ENCODE assay signal across 2 cellular contexts in genomic region chr17:45869676-45870341, GRCh38.
TF ChIP-seq lines count a peak whose summit lies in the region.

No MANE protein-coding gene starts in this region.

TF ChIP-seq in GM23338, 12 proteins besides CTCF, POLR2A, EP300 and RAD21:
- TF ChIP-seq REST (IDR thresholded peaks at IDR 0.05; ENCODE audit: unreplicated experiment): no peak
- TF ChIP-seq EZH2 (IDR thresholded peaks at IDR 0.05; ENCODE audit: low read depth, unreplicated experiment): no peak
- TF ChIP-seq POLR2AphosphoS5 (IDR thresholded peaks at IDR 0.05; ENCODE audit: low read depth): no peak
- no peak for TF ChIP-seq NANOG (IDR thresholded peaks at IDR 0.05; ENCODE audit: borderline replicate concordance)
- no peak for TF ChIP-seq ZNF114 (CRISPR knock-in tag; IDR thresholded peaks at IDR 0.05)
- no peak for TF ChIP-seq EZH2phosphoT487 (IDR thresholded peaks at IDR 0.05; ENCODE audit: unreplicated experiment)
- TF ChIP-seq ETS1 (IDR thresholded peaks at IDR 0.05): no peak
- TF ChIP-seq ZNF462 (CRISPR knock-in tag; IDR thresholded peaks at IDR 0.05): no peak
- TF ChIP-seq JUNB (IDR thresholded peaks at IDR 0.05; ENCODE audit: unreplicated experiment): no peak
- TF ChIP-seq STAT1 (IDR thresholded peaks at IDR 0.05; ENCODE audit: unreplicated experiment): no peak
- no peak for TF ChIP-seq ZNF331 (CRISPR knock-in tag; IDR thresholded peaks at IDR 0.05; ENCODE audit: low read depth)
- no peak for TF ChIP-seq CREB1 (CRISPR knock-in tag; IDR thresholded peaks at IDR 0.05; ENCODE audit: low read depth)

TF ChIP-seq in K562, 482 proteins besides CTCF, POLR2A, EP300 and RAD21:
- TF ChIP-seq ATF1 (CRISPR knock-in tag; IDR thresholded peaks at IDR 0.05) (no peak), ATF1 (tag; IDR thresholded peaks at IDR 0.05) (peak; percentile 61), ZNF277 (CRISPR knock-in tag; IDR thresholded peaks at IDR 0.05; ENCODE audit: borderline replicate concordance) (no peak), CUX1 (CRISPR knock-in tag; IDR thresholded peaks at IDR 0.05) (no peak), ZNF174 (CRISPR knock-in tag; IDR thresholded peaks at IDR 0.05) (no peak), ZNF75A (CRISPR knock-in tag; IDR thresholded peaks at IDR 0.05) (no peak), ZNF518B (CRISPR knock-in tag; IDR thresholded peaks at IDR 0.05) (no peak), GMEB1 (CRISPR knock-in tag; IDR thresholded peaks at IDR 0.05) (no peak), RB1 (IDR thresholded peaks at IDR 0.05; ENCODE audit: low read depth) (no peak), JUND (IDR thresholded peaks at IDR 0.05; ENCODE audit: borderline replicate concordance, low read depth, low read length) (peak; percentile 77), JUND (tag; IDR thresholded peaks at IDR 0.05; ENCODE audit: borderline replicate concordance, low read depth, low read length) (peak; percentile 61; the same call in 1 of the 3 replicates), CBFA2T3 (IDR thresholded peaks at IDR 0.05) (peak; percentile 50), ATF3 (IDR thresholded peaks at IDR 0.05) (peak; percentile 80), ATF3 (CRISPR knock-in tag; conservative IDR thresholded peaks at IDR 0.05) (no peak), CREM (IDR thresholded peaks at IDR 0.05; ENCODE audit: low read depth) (peak; percentile 83), RCOR1 (IDR thresholded peaks at IDR 0.05; ENCODE audit: borderline replicate concordance in 1 of 2, low read depth in 2 of 2, low read length in 2 of 2) (peak in 1 of 2 experiments; percentile 57; a peak in 1 of 4 replicates), HMG20B (CRISPR knock-in tag; IDR thresholded peaks at IDR 0.05) (no peak), CEBPG (CRISPR knock-in tag; IDR thresholded peaks at IDR 0.05) (no peak), CEBPG (tag; conservative IDR thresholded peaks at IDR 0.05 in 1 of 2, IDR thresholded peaks at IDR 0.05 in 1 of 2) (0 out of 4 replicates have a peak, but pooled peaks of 1 of the 2 experiments have one; percentile 48), ZNF280B (CRISPR knock-in tag; IDR thresholded peaks at IDR 0.05) (no peak), DPF2 (IDR thresholded peaks at IDR 0.05) (0 out of 2 replicates have a peak, but pooled peaks have one; percentile 31), NONO (IDR thresholded peaks at IDR 0.05; ENCODE audit: low read depth in 2 of 2, low read length in 1 of 2) (no peak), ID3 (CRISPR knock-in tag; IDR thresholded peaks at IDR 0.05) (no peak), ID3 (tag; IDR thresholded peaks at IDR 0.05) (no peak), ATF4 (CRISPR knock-in tag; IDR thresholded peaks at IDR 0.05) (no peak), EGR1 (conservative IDR thresholded peaks at IDR 0.05) (peak; percentile 95), SIN3A (IDR thresholded peaks at IDR 0.05; ENCODE audit: borderline replicate concordance in 2 of 2, control insufficient read depth in 1 of 2, low read depth in 2 of 2, low read length in 2 of 2) (no peak), STAG1 (CRISPR knock-in tag; IDR thresholded peaks at IDR 0.05; ENCODE audit: borderline replicate concordance) (no peak)
TF ChIP-seq in K562: peak in this region for 9.
